16 cellular contexts compared by ENCODE assay signal in genomic region chr2:30583204-30583749, GRCh38.
"Had no signal": no experiment of that assay in that cellular context is flagged by ENCODE, and none has a peak within 500 bp of the region (broad histone marks: within the 10 kb centered on the region; RNA-seq: fewer than 3 reads in every experiment).

No MANE protein-coding gene starts in this region.

- H3K4me3 Mint-ChIP-seq: activated naive CD4-positive, alpha-beta T cell treated with anti-CD3 and anti-CD28 coated beads, Interleukin-2, amount 10 ng/mL, durations not matched to agents 7 days and 5 days; natural killer cell treated with Interleukin-12 subunit alpha and Interleukin-12 subunit beta and Interleukin-15 and Interleukin-18, amount 100 ng/mL, for 72 hours; stimulated activated naive CD8-positive, alpha-beta T cell treated with anti-CD3 and anti-CD28 coated beads, Interleukin-15, amount 100 ng/mL, for 72 hours had no signal

- H3K4me1 Mint-ChIP-seq: activated naive CD4-positive, alpha-beta T cell treated with anti-CD3 and anti-CD28 coated beads, Interleukin-2, amount 10 ng/mL, durations not matched to agents 7 days and 5 days had no signal

- H3K36me3 ChIP-seq: ascending aorta, breast epithelium had no signal

- H3K27ac ChIP-seq: breast epithelium, epithelial cell of prostate, hepatocyte had no signal

- H3K4me1 ChIP-seq: breast epithelium had no signal

- H3K9me3 Mint-ChIP-seq: activated naive CD4-positive, alpha-beta T cell treated with anti-CD3 and anti-CD28 coated beads, Interleukin-2, amount 10 ng/mL, durations not matched to agents 7 days and 5 days; activated T-helper 2 cell treated with anti-CD3 and anti-CD28 coated beads, Interferon-gamma antibody, Interleukin-2, Interleukin-4, amounts not matched to agents 10 μg/mL and 5 μg/mL and 100 μg/mL, durations not matched to agents 14 hours and 24 hours and 36 hours; natural killer cell treated with Interleukin-12 subunit alpha and Interleukin-12 subunit beta and Interleukin-15 and Interleukin-18, amount 100 ng/mL, for 72 hours; stimulated activated naive CD8-positive, alpha-beta T cell treated with anti-CD3 and anti-CD28 coated beads, Interleukin-15, amount 100 ng/mL, for 72 hours had no signal

- H3K4me3 ChIP-seq: ascending aorta, breast epithelium, hepatocyte had no signal

- H3K27me3 ChIP-seq: ascending aorta, breast epithelium, hepatocyte had no signal

- DNase-seq: activated CD4-positive, alpha-beta T cell treated with anti-CD3 and anti-CD28 coated beads for 1 hour; activated CD4-positive, alpha-beta T cell treated with anti-CD3 and anti-CD28 coated beads, Interleukin-2, amount 50 U/mL, for 48 hours; activated naive CD4-positive, alpha-beta T cell treated with anti-CD3 and anti-CD28 coated beads, Interleukin-2, amount 10 ng/mL, durations not matched to agents 7 days and 5 days; dermis blood vessel endothelial cell; islet precursor cell; posterior cingulate gyrus; small intestine; stimulated activated naive CD8-positive, alpha-beta T cell treated with anti-CD3 and anti-CD28 coated beads, Interleukin-15, amount 100 ng/mL, for 72 hours; T-helper 9 cell had no signal

- H3K27me3 Mint-ChIP-seq: activated naive CD4-positive, alpha-beta T cell treated with anti-CD3 and anti-CD28 coated beads, Interleukin-2, amount 10 ng/mL, durations not matched to agents 7 days and 5 days; natural killer cell treated with Interleukin-12 subunit alpha and Interleukin-12 subunit beta and Interleukin-15 and Interleukin-18, amount 100 ng/mL, for 72 hours; stimulated activated naive CD8-positive, alpha-beta T cell treated with anti-CD3 and anti-CD28 coated beads, Interleukin-15, amount 100 ng/mL, for 72 hours had no signal

- ATAC-seq: left lobe of liver; natural killer cell treated with Interleukin-12 subunit alpha and Interleukin-12 subunit beta and Interleukin-15 and Interleukin-18, amount 100 ng/mL, for 72 hours; stimulated activated naive CD8-positive, alpha-beta T cell treated with anti-CD3 and anti-CD28 coated beads, Interleukin-15, amount 100 ng/mL, for 72 hours had no signal

- H3K9me3 ChIP-seq: ascending aorta, breast epithelium had no signal

- H3K27ac Mint-ChIP-seq: activated naive CD4-positive, alpha-beta T cell treated with anti-CD3 and anti-CD28 coated beads, Interleukin-2, amount 10 ng/mL, durations not matched to agents 7 days and 5 days; activated T-helper 2 cell treated with anti-CD3 and anti-CD28 coated beads, Interferon-gamma antibody, Interleukin-2, Interleukin-4, amounts not matched to agents 10 μg/mL and 5 μg/mL and 100 μg/mL, durations not matched to agents 14 hours and 24 hours and 36 hours; natural killer cell treated with Interleukin-12 subunit alpha and Interleukin-12 subunit beta and Interleukin-15 and Interleukin-18, amount 100 ng/mL, for 72 hours had no signal
